ENCODE assay signal across 16 cellular contexts in the genomic region with DNA sequence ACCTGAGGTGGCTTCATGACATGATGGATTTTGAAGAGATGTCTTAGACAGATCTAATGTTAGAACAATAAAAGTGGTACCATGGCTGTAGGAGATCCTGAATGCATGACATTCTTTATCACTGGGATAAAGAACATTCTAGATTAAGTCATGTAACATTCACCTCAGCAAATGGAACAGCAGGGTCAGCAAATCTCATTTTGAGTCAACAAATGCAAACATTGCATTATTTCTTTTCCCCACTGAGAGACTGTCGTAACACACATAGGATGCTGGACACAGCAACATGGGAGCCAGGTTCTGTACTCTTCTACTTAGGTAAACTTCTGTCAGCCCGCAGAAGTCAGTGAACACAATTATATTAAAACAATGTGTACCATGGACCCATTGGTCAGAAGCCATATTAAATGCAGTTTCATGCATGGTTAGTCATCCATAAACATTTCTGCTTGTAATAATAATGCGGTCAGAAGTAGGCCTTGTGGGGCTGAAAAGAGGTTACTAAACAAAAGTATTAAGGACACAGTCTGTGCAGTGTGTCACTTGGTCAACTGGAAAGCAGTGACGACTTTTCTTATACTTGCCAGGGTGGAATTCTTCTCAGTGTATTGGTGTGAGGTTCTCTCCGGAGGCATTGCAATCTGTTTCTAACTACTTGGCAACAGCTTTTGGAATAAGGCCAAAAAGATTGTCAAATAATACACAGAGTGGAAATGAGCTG. TPM values are rescaled to one million over a fixed set of nuclear protein-coding genes. Genes with fewer than 3 reads are reported as not detected.
DNase-seq lines count a peak whose midpoint lies in the region; FAIRE-seq and TF ChIP-seq lines count a peak whose summit lies in the region.
"Had no signal": no experiment of that assay in that cellular context is flagged by ENCODE, and none has a peak within 500 bp of the region (broad histone marks: within the 10 kb centered on the region; RNA-seq: fewer than 3 reads in every experiment).

No MANE protein-coding gene starts in this region.

- FAIRE-seq in RCC 7860 (lab: Jason Lieb, UNC), result no peak
- FAIRE-seq: TTC549 had no signal

- no peak overlapping the region for H3K9ac ChIP-seq in mammary epithelial cell (ENCODE audit: insufficient read depth, low read length)
- no peak overlapping the region for H3K9ac ChIP-seq in subcutaneous abdominal adipose tissue (ENCODE audit: low read length in 5 of 5)

- WGBS in mammary epithelial cell (ENCODE audit: low coverage, missing lambda C conversion rate), result 60% methylated on average over 5 of the region's 5 CpGs

- H3K79me2 ChIP-seq in mammary epithelial cell (ENCODE audit: insufficient read depth, low read length), result no peaks in the 10 kb centered on the region

- H4K20me1 ChIP-seq in mammary epithelial cell (ENCODE audit: insufficient read depth, low read length), result no peaks in the 10 kb centered on the region

- no peaks in the 10 kb centered on the region for H3K27me3 ChIP-seq in mammary epithelial cell (ENCODE audit: insufficient read depth, low read length)
- H3K27me3 ChIP-seq in subcutaneous abdominal adipose tissue (ENCODE audit: control insufficient read depth in 5 of 5, insufficient read depth in 4 of 5, low read length in 5 of 5), result no peaks in the 10 kb centered on the region
- H3K27me3 ChIP-seq: Peyer's patch had no signal

- no peak overlapping the region for H3K27ac ChIP-seq in mammary epithelial cell (ENCODE audit: insufficient read depth, low read depth, low read length)
- peak overlapping the region; percentile 64 for H3K27ac ChIP-seq in subcutaneous abdominal adipose tissue (ENCODE audit: low read depth, low read length)
- H3K27ac ChIP-seq: C4-2B, Peyer's patch had no signal

- dilution Hi-C loops in mammary epithelial cell (cut with HindIII; ENCODE audit: low sequenced_read_pairs), result loop anchor here (5.0 kb wide), 1 partner anchor 94 kb away; no protein-coding TSS in a partner anchor

- no peak for TF ChIP-seq CTCF in MCF 10A (IDR thresholded peaks at IDR 0.05; ENCODE audit: unreplicated experiment)
- TF ChIP-seq CTCF in mammary epithelial cell (conservative IDR thresholded peaks at IDR 0.05 in 1 of 2, IDR thresholded peaks at IDR 0.05 in 1 of 2; ENCODE audit: extremely low read depth in 1 of 2, insufficient read depth in 1 of 2, low read depth in 1 of 2, low read length in 2 of 2), result no peak
- no peak for TF ChIP-seq CTCF in fibroblast of the aortic adventitia (IDR thresholded peaks at IDR 0.05; ENCODE audit: insufficient read depth, low read length)

- in situ Hi-C loops in mammary epithelial cell (cut with MboI; ENCODE audit: low sequenced_read_pairs in 2 of 2), result no loop called here

- POLR2A ChIA-PET in MCF 10A (lab: Yijun Ruan, JAX), result no interaction called here

- no peak overlapping the region for H3K4me3 Mint-ChIP-seq in MCF 10A (ENCODE audit: unreplicated experiment)
- H3K4me3 Mint-ChIP-seq: activated CD8-positive, alpha-beta memory T cell treated with anti-CD3 and anti-CD28 coated beads, Interleukin-2, amount 10 ng/mL, durations not matched to agents 7 days and 5 days; activated naive CD8-positive, alpha-beta T cell treated with anti-CD3 and anti-CD28 coated beads, Interleukin-2, amount 50 U/mL, for 24 hours; effector memory CD8-positive, alpha-beta T cell had no signal

- H3K27me3 Mint-ChIP-seq in MCF 10A (ENCODE audit: insufficient read depth, unreplicated experiment), result peaks cover 14% of the 10 kb centered on the region
- H3K27me3 Mint-ChIP-seq: activated CD8-positive, alpha-beta memory T cell treated with anti-CD3 and anti-CD28 coated beads, Interleukin-2, amount 10 ng/mL, durations not matched to agents 7 days and 5 days; activated naive CD8-positive, alpha-beta T cell treated with anti-CD3 and anti-CD28 coated beads, Interleukin-2, amount 50 U/mL, for 24 hours; effector memory CD8-positive, alpha-beta T cell had no signal

- H3K4me3 ChIP-seq in mammary epithelial cell (replicated peaks in 1 of 3; ENCODE audit: insufficient read depth in 1 of 3, low read depth in 2 of 3, low read length in 3 of 3) (no peak overlapping the region), fibroblast of the aortic adventitia (ENCODE audit: low read depth, low read length) (no peak overlapping the region), subcutaneous abdominal adipose tissue (ENCODE audit: low read depth in 1 of 5, low read length in 5 of 5) (no peak overlapping the region)
- H3K4me3 ChIP-seq: Peyer's patch had no signal

- H3K36me3 ChIP-seq in mammary epithelial cell (ENCODE audit: insufficient read depth, low read length) (no peaks in the 10 kb centered on the region), subcutaneous abdominal adipose tissue (ENCODE audit: control insufficient read depth in 5 of 5, insufficient read depth in 5 of 5, low read length in 5 of 5) (no peaks in the 10 kb centered on the region)
- H3K36me3 ChIP-seq: Peyer's patch had no signal

- H3K36me3 Mint-ChIP-seq in MCF 10A (ENCODE audit: insufficient read depth, unreplicated experiment), result no peaks in the 10 kb centered on the region
- H3K36me3 Mint-ChIP-seq: activated CD8-positive, alpha-beta memory T cell treated with anti-CD3 and anti-CD28 coated beads, Interleukin-2, amount 10 ng/mL, durations not matched to agents 7 days and 5 days had no signal

- no peaks in the 10 kb centered on the region for H3K4me1 Mint-ChIP-seq in MCF 10A (ENCODE audit: insufficient read depth, unreplicated experiment)
- H3K4me1 Mint-ChIP-seq: activated CD8-positive, alpha-beta memory T cell treated with anti-CD3 and anti-CD28 coated beads, Interleukin-2, amount 10 ng/mL, durations not matched to agents 7 days and 5 days; activated naive CD8-positive, alpha-beta T cell treated with anti-CD3 and anti-CD28 coated beads, Interleukin-2, amount 50 U/mL, for 24 hours had no signal

- intact Hi-C loops in MCF 10A (cut with micrococcal nuclease), result no loop called here
- intact Hi-C loops in mammary epithelial cell (cut with micrococcal nuclease), result no loop called here

- BruUV-seq in MCF 10A (replicated peaks; lab: Mats Ljungman, UMichigan) (no TSS peak), mammary epithelial cell (replicated peaks; lab: Mats Ljungman, UMichigan) (no TSS peak)

- no peaks in the 10 kb centered on the region for H3K9me3 Mint-ChIP-seq in MCF 10A (ENCODE audit: unreplicated experiment)
- H3K9me3 Mint-ChIP-seq: activated naive CD8-positive, alpha-beta T cell treated with anti-CD3 and anti-CD28 coated beads, Interleukin-2, amount 50 U/mL, for 24 hours had no signal

- peak; percentile 64 for DNase-seq in MCF 10A (ENCODE audit: unreplicated experiment)
- no peak for DNase-seq in mammary epithelial cell
- peak; percentile 33 for DNase-seq in RCC 7860 (ENCODE audit: low spot score)
- peak; percentile 5 for DNase-seq in fibroblast of the aortic adventitia (ENCODE audit: low read depth)
- no peak for DNase-seq in D341Med (ENCODE audit: low spot score)
- DNase-seq in Ammon's horn (ENCODE audit: low spot score), result no peak
- DNase-seq in CD1c-positive myeloid dendritic cell (ENCODE audit: extremely low spot score), result no peak
- DNase-seq: activated CD8-positive, alpha-beta memory T cell treated with anti-CD3 and anti-CD28 coated beads, Interleukin-2, amount 10 ng/mL, durations not matched to agents 7 days and 5 days; activated naive CD8-positive, alpha-beta T cell treated with anti-CD3 and anti-CD28 coated beads, Interleukin-2, amount 50 U/mL, for 24 hours; effector memory CD8-positive, alpha-beta T cell; NCI-H1436 treated with DMSO at 0.1 percent for 48 hours; Peyer's patch had no signal

- no peaks in the 10 kb centered on the region for H3K9me3 ChIP-seq in mammary epithelial cell (replicated peaks; ENCODE audit: insufficient read depth, low read length)
- H3K9me3 ChIP-seq in subcutaneous abdominal adipose tissue (ENCODE audit: control insufficient read depth in 5 of 5, low read length in 5 of 5), result no peaks in the 10 kb centered on the region
- H3K9me3 ChIP-seq: Peyer's patch had no signal

- CTCF ChIA-PET in MCF 10A (lab: Yijun Ruan, JAX) (no interaction called here), mammary epithelial cell (lab: Charles Lee; ENCODE audit: low non-redundant PET) (no interaction called here)

- no peak overlapping the region for H3K4me2 ChIP-seq in mammary epithelial cell (ENCODE audit: insufficient read depth, low read depth, low read length)

- H3K4me1 ChIP-seq in mammary epithelial cell (ENCODE audit: insufficient read depth, low read length) (no peaks in the 10 kb centered on the region), subcutaneous abdominal adipose tissue (ENCODE audit: control insufficient read depth in 5 of 5, insufficient read depth in 5 of 5, low read length in 5 of 5) (peaks cover 0 to 14% (median 8%) of the 10 kb centered on the region in 5 donors)
- H3K4me1 ChIP-seq: Peyer's patch had no signal

- no peak overlapping the region for H3K27ac Mint-ChIP-seq in MCF 10A (ENCODE audit: low read depth, unreplicated experiment)
- H3K27ac Mint-ChIP-seq: activated CD8-positive, alpha-beta memory T cell treated with anti-CD3 and anti-CD28 coated beads, Interleukin-2, amount 10 ng/mL, durations not matched to agents 7 days and 5 days; activated naive CD8-positive, alpha-beta T cell treated with anti-CD3 and anti-CD28 coated beads, Interleukin-2, amount 50 U/mL, for 24 hours; effector memory CD8-positive, alpha-beta T cell had no signal

- H2AFZ ChIP-seq in mammary epithelial cell (ENCODE audit: low read depth, low read length), result no peak overlapping the region

RNA-seq across cellular contexts. Expression of a gene that starts 46.6 kb away (rescaled TPM):
- total RNA-seq in MCF 10A (2022), result not detected in 2 replicates
- total RNA-seq in mammary epithelial cell, result 1 to 10 TPM in 1 of 2 donors, not detected in 1; 3.2 TPM
- polyA plus RNA-seq in mammary epithelial cell, result not detected
- not detected for polyA minus RNA-seq in mammary epithelial cell
- 0.16 and 0.63 TPM in 2 replicates for total RNA-seq in fibroblast of the aortic adventitia (ENCODE audit: low replicate concordance)
- total RNA-seq: activated CD8-positive, alpha-beta memory T cell treated with anti-CD3 and anti-CD28 coated beads, Interleukin-2, amount 10 ng/mL, durations not matched to agents 7 days and 5 days; HT-29 had no signal

Comparison
In these comparisons a context has a peak if more than half of its experiments do, and no peak if none do; other contexts are left out.
1. DNase-seq: peak in MCF 10A (single experiment), RCC 7860 (single experiment) and fibroblast of the aortic adventitia (single experiment); none in mammary epithelial cell (single experiment), D341Med (single experiment), Ammon's horn (single experiment) and CD1c-positive myeloid dendritic cell (single experiment).